Comparison of ENCODE assay signal across 29 cellular contexts in the genomic region with DNA sequence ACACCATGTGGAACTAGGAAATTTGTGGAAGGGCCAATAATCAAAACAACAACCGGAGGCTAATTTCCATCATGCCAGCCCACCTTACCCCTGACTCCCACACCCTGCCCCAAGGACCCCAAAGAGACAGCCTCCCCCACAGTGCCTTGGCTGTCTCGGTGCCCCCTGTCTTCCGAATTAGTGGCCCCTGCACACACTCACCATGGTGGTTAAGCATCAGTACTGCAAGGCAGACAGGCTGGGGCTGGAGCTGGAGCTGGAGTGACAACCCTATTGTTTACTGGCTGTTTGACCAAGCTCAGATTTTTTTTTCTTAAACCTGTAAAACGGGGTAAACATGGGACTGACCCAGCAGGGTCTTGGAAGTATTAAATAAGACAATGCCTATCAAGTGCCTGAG.
"Had no signal": no experiment of that assay in that cellular context is flagged by ENCODE, and none has a peak within 500 bp of the region (broad histone marks: within the 10 kb centered on the region; RNA-seq: fewer than 3 reads in every experiment).

No MANE protein-coding gene starts in this region.

- H3K27me3 ChIP-seq: testis, tibial artery, upper lobe of left lung had no signal

- H3K27ac ChIP-seq: coronary artery, esophagus squamous epithelium, heart right ventricle, lower lobe of right lung, parathyroid adenoma, testis, tibial artery, upper lobe of left lung had no signal

- H2AFZ ChIP-seq: parathyroid adenoma had no signal

- H3K4me1 Mint-ChIP-seq: natural killer cell had no signal

- H3K9me3 Mint-ChIP-seq: natural killer cell, neural crest cell had no signal

- H3K9ac ChIP-seq: parathyroid adenoma had no signal

- H3K79me2 ChIP-seq: parathyroid adenoma had no signal

- H3K4me2 ChIP-seq: smooth muscle cell had no signal

- ATAC-seq: heart right ventricle; left ventricle myocardium superior; lower lobe of right lung; natural killer cell; sciatic nerve; stimulated activated naive CD8-positive, alpha-beta T cell treated with anti-CD3 and anti-CD28 coated beads, Interleukin-15, Interleukin-2, amounts not matched to agents 100 U/mL and 50 U/mL, for 24 hours had no signal

- H3K4me3 ChIP-seq: coronary artery, esophagus squamous epithelium, heart right ventricle, lower lobe of right lung, smooth muscle cell, testis, tibial artery, upper lobe of left lung had no signal

- H3K27ac Mint-ChIP-seq: natural killer cell, progenitor cell of endocrine pancreas had no signal

- DNase-seq: dermis blood vessel endothelial cell; effector memory CD4-positive, alpha-beta T cell; erythroblast; esophagus squamous epithelium; foreskin melanocyte; glutamatergic neuron; heart right ventricle; hippocampal formation; left ventricle myocardium superior; lower lobe of right lung; natural killer cell; stimulated activated CD4-positive, alpha-beta T cell treated with anti-CD3 and anti-CD28 coated beads, Interleukin-12 subunit alpha, Interleukin-12 subunit beta, amount 100 ng/mL, for 4 hours; stimulated activated CD4-positive, alpha-beta T cell treated with anti-CD3 and anti-CD28 coated beads, Interleukin-1b, Interleukin-23, amount 100 ng/mL, for 48 hours; stimulated activated CD4-positive, alpha-beta T cell treated with anti-CD3 and anti-CD28 coated beads, Interleukin-4, amount 100 ng/mL, for 1 hour; stimulated activated CD8-positive, alpha-beta memory T cell treated with anti-CD3 and anti-CD28 coated beads, Interleukin-4, amount 100 ng/mL, for 48 hours; stimulated activated naive CD8-positive, alpha-beta T cell treated with anti-CD3 and anti-CD28 coated beads, Interleukin-15, Interleukin-2, amounts not matched to agents 100 U/mL and 50 U/mL, for 24 hours; substantia nigra; testis; tibial artery; upper lobe of left lung had no signal

- H3K4me1 ChIP-seq: heart right ventricle, lower lobe of right lung, parathyroid adenoma, testis, upper lobe of left lung had no signal

- H3K36me3 Mint-ChIP-seq: natural killer cell had no signal

- H3K4me3 Mint-ChIP-seq: natural killer cell, neural crest cell had no signal

- H3K9me3 ChIP-seq: lower lobe of right lung, testis had no signal

- H3K36me3 ChIP-seq: esophagus squamous epithelium, heart right ventricle, lower lobe of right lung, tibial artery, upper lobe of left lung had no signal

- FAIRE-seq: endometrium, keratinocyte, urothelium cell line had no signal
